19 cellular contexts compared by ENCODE assay signal in genomic region chr10:130511801-130512200, GRCh38.
DNase-seq lines count a peak whose midpoint lies in the region; ATAC-seq and TF ChIP-seq lines count a peak whose summit lies in the region.
"Had no signal": no experiment of that assay in that cellular context is flagged by ENCODE, and none has a peak within 500 bp of the region (broad histone marks: within the 10 kb centered on the region; RNA-seq: fewer than 3 reads in every experiment).

No MANE protein-coding gene starts in this region.

- H3K4me3 Mint-ChIP-seq in naive thymus-derived CD4-positive, alpha-beta T cell, result no peak overlapping the region
- no peak overlapping the region for H3K4me3 Mint-ChIP-seq in nephron progenitor cell
- H3K4me3 Mint-ChIP-seq: B cell; CD4-positive, alpha-beta T cell; CD8-positive, alpha-beta T cell had no signal

- peaks cover 0 to 2% (median 0%) of the 10 kb centered on the region in 11 donors for H3K9me3 Mint-ChIP-seq in naive thymus-derived CD4-positive, alpha-beta T cell
- no peaks in the 10 kb centered on the region for H3K9me3 Mint-ChIP-seq in nephron progenitor cell
- H3K9me3 Mint-ChIP-seq: CD4-positive, alpha-beta T cell; CD8-positive, alpha-beta T cell had no signal

- no peak overlapping the region for H3K27ac ChIP-seq in BLaER1
- H3K27ac ChIP-seq in MM.1S (ENCODE audit: low read length), result peak overlapping the region; percentile 84
- H3K27ac ChIP-seq in naive thymus-derived CD4-positive, alpha-beta T cell (ENCODE audit: low read depth, low read length), result no peak overlapping the region
- no peak overlapping the region for H3K27ac ChIP-seq in Karpas-422 (ENCODE audit: low read length)
- H3K27ac ChIP-seq in suprapubic skin, result no peak overlapping the region
- H3K27ac ChIP-seq: 22Rv1, A549, C4-2B had no signal

- no peaks in the 10 kb centered on the region for H3K36me3 Mint-ChIP-seq in naive thymus-derived CD4-positive, alpha-beta T cell
- H3K36me3 Mint-ChIP-seq in nephron progenitor cell (ENCODE audit: low read depth), result no peaks in the 10 kb centered on the region
- H3K36me3 Mint-ChIP-seq: CD8-positive, alpha-beta T cell had no signal

- H3K9me3 ChIP-seq in BLaER1 (no peaks in the 10 kb centered on the region), MM.1S (replicated peaks; ENCODE audit: insufficient read depth, low read length) (no peaks in the 10 kb centered on the region), Karpas-422 (ENCODE audit: low read length) (no peaks in the 10 kb centered on the region), suprapubic skin (no peaks in the 10 kb centered on the region)
- no peaks in the 10 kb centered on the region for H3K9me3 ChIP-seq in naive thymus-derived CD4-positive, alpha-beta T cell (ENCODE audit: control insufficient read depth in 2 of 3, low read length in 3 of 3)
- H3K9me3 ChIP-seq: A549, Caco-2 had no signal

- no peaks in the 10 kb centered on the region for H3K4me1 Mint-ChIP-seq in naive thymus-derived CD4-positive, alpha-beta T cell
- peaks cover 9% of the 10 kb centered on the region for H3K4me1 Mint-ChIP-seq in nephron progenitor cell
- H3K4me1 Mint-ChIP-seq: B cell had no signal

- no peak overlapping the region; the same call in 1 of the 2 replicates for H2AFZ ChIP-seq in MM.1S (ENCODE audit: low read length)
- no peak overlapping the region for H2AFZ ChIP-seq in Karpas-422 (ENCODE audit: low read length)

- no peak for TF ChIP-seq EP300 in suprapubic skin (IDR thresholded peaks at IDR 0.05)

- no peak for TF ChIP-seq POLR2A in suprapubic skin (IDR thresholded peaks at IDR 0.05)

- H3K4me1 ChIP-seq in BLaER1, result peaks cover 44% of the 10 kb centered on the region
- H3K4me1 ChIP-seq in MM.1S (ENCODE audit: low read length), result peaks cover 12% of the 10 kb centered on the region
- H3K4me1 ChIP-seq in naive thymus-derived CD4-positive, alpha-beta T cell (ENCODE audit: control insufficient read depth in 2 of 2, insufficient read depth in 2 of 2, low read length in 2 of 2), result no peaks in the 10 kb centered on the region
- H3K4me1 ChIP-seq in Karpas-422 (ENCODE audit: low read length), result no peaks in the 10 kb centered on the region
- no peaks in the 10 kb centered on the region for H3K4me1 ChIP-seq in suprapubic skin
- H3K4me1 ChIP-seq: A549, Caco-2 had no signal

- POLR2A ChIA-PET in naive thymus-derived CD4-positive, alpha-beta T cell (lab: Charles Lee), result no interaction called here

- DNase-seq in MM.1S (peak; percentile 79), RPMI8226 (peak; percentile 27), nephron progenitor cell (no peak), Karpas-422 (no peak), suprapubic skin (ENCODE audit: low spot score in 2 of 2) (no peak)
- DNase-seq in naive thymus-derived CD4-positive, alpha-beta T cell, result no peak
- DNase-seq in stimulated activated CD4-positive, alpha-beta T cell treated with anti-CD3 and anti-CD28 coated beads, Interleukin-12 subunit alpha, Interleukin-12 subunit beta, amount 100 ng/mL, for 4 hours, result no peak
- DNase-seq: AML-193; Caco-2; Calu3; CD4-positive, alpha-beta T cell; CD8-positive, alpha-beta T cell; DMS79 treated with DMSO at 0.1 percent for 48 hours; GF-D8 had no signal

- TF ChIP-seq CTCF in MM.1S (IDR thresholded peaks at IDR 0.05; ENCODE audit: low read length) (no peak), nephron progenitor cell (IDR thresholded peaks at IDR 0.05) (no peak), suprapubic skin (IDR thresholded peaks at IDR 0.05) (no peak)

- no peak overlapping the region for H3K4me3 ChIP-seq in BLaER1
- H3K4me3 ChIP-seq in MM.1S (ENCODE audit: low read length), result no peak overlapping the region
- H3K4me3 ChIP-seq in naive thymus-derived CD4-positive, alpha-beta T cell (ENCODE audit: low read length), result no peak overlapping the region
- no peak overlapping the region for H3K4me3 ChIP-seq in Karpas-422 (ENCODE audit: low read length)
- H3K4me3 ChIP-seq in suprapubic skin, result no peak overlapping the region
- H3K4me3 ChIP-seq: A549 had no signal

- H3K36me3 ChIP-seq in BLaER1, result no peaks in the 10 kb centered on the region
- no peaks in the 10 kb centered on the region for H3K36me3 ChIP-seq in MM.1S (replicated peaks; ENCODE audit: insufficient read depth, low read length)
- H3K36me3 ChIP-seq in naive thymus-derived CD4-positive, alpha-beta T cell (ENCODE audit: control insufficient read depth in 2 of 3, insufficient read depth in 3 of 3, low read length in 3 of 3), result no peaks in the 10 kb centered on the region
- no peaks in the 10 kb centered on the region for H3K36me3 ChIP-seq in Karpas-422 (ENCODE audit: insufficient read depth, low read length)
- no peaks in the 10 kb centered on the region for H3K36me3 ChIP-seq in suprapubic skin

- WGBS in suprapubic skin, result 62% methylated on average over 11 of the region's 11 CpGs

- H3F3A ChIP-seq in MM.1S (ENCODE audit: insufficient read depth, low read length), result no peaks in the 10 kb centered on the region; the same call in 1 of the 2 replicates

- H4K20me1 ChIP-seq in BLaER1 (no peaks in the 10 kb centered on the region), MM.1S (ENCODE audit: insufficient read depth, low read length) (no peaks in the 10 kb centered on the region), Karpas-422 (ENCODE audit: insufficient read depth, low read depth, low read length) (no peaks in the 10 kb centered on the region)

- peak; percentile 3 for ATAC-seq in naive thymus-derived CD4-positive, alpha-beta T cell
- ATAC-seq: A549; CD8-positive, alpha-beta T cell had no signal

- intact Hi-C loops in naive thymus-derived CD4-positive, alpha-beta T cell (cut with micrococcal nuclease), result no loop called here

- no peak overlapping the region for H3K27ac Mint-ChIP-seq in naive thymus-derived CD4-positive, alpha-beta T cell
- H3K27ac Mint-ChIP-seq in nephron progenitor cell, result no peak overlapping the region
- H3K27ac Mint-ChIP-seq: B cell; CD4-positive, alpha-beta T cell; CD8-positive, alpha-beta T cell had no signal

- peaks cover 0 to 46% (median 18%) of the 10 kb centered on the region in 5 donors for H3K27me3 Mint-ChIP-seq in naive thymus-derived CD4-positive, alpha-beta T cell
- peaks cover 33% of the 10 kb centered on the region for H3K27me3 Mint-ChIP-seq in nephron progenitor cell (ENCODE audit: low read depth, poor library complexity)
- H3K27me3 Mint-ChIP-seq: B cell had no signal

- H3K9ac ChIP-seq in BLaER1 (no peak overlapping the region), MM.1S (ENCODE audit: low read length) (peak overlapping the region; percentile 23; the same call in 1 of the 2 replicates), Karpas-422 (ENCODE audit: low read length) (no peak overlapping the region)

- no peaks in the 10 kb centered on the region for H3K79me2 ChIP-seq in MM.1S (ENCODE audit: low read length)
- no peaks in the 10 kb centered on the region for H3K79me2 ChIP-seq in Karpas-422 (ENCODE audit: low read length)

- H3K4me2 ChIP-seq in BLaER1 (peak overlapping the region; percentile 75), MM.1S (ENCODE audit: low read depth, low read length) (peak overlapping the region; percentile 39; the same call in 1 of the 2 replicates), Karpas-422 (ENCODE audit: low read depth, low read length, poor library complexity, severe bottlenecking) (no peak overlapping the region)
- H3K4me2 ChIP-seq: A549 had no signal

- CTCF ChIA-PET in naive thymus-derived CD4-positive, alpha-beta T cell (lab: Charles Lee), result no interaction called here

- H3K9me2 ChIP-seq in MM.1S (replicated peaks; ENCODE audit: insufficient read depth, low read length) (no peaks in the 10 kb centered on the region), Karpas-422 (replicated peaks; ENCODE audit: insufficient read depth, low read length) (no peaks in the 10 kb centered on the region)

- no peaks in the 10 kb centered on the region for H3K27me3 ChIP-seq in BLaER1
- no peaks in the 10 kb centered on the region for H3K27me3 ChIP-seq in MM.1S (replicated peaks; ENCODE audit: insufficient read depth, low read length)
- no peaks in the 10 kb centered on the region for H3K27me3 ChIP-seq in naive thymus-derived CD4-positive, alpha-beta T cell (ENCODE audit: control insufficient read depth in 2 of 2, insufficient read depth in 2 of 2, low read length in 2 of 2)
- no peaks in the 10 kb centered on the region for H3K27me3 ChIP-seq in Karpas-422 (ENCODE audit: low read length)
- peaks cover 8% of the 10 kb centered on the region for H3K27me3 ChIP-seq in suprapubic skin

Comparison
In these comparisons a context has a peak if more than half of its experiments do, and no peak if none do; other contexts are left out.
1. DNase-seq: peak in MM.1S (single experiment) and RPMI8226 (single experiment); none in naive thymus-derived CD4-positive, alpha-beta T cell (0 of 9), nephron progenitor cell (single experiment), Karpas-422 (single experiment), stimulated activated CD4-positive, alpha-beta T cell treated with anti-CD3 and anti-CD28 coated beads, Interleukin-12 subunit alpha, Interleukin-12 subunit beta, amount 100 ng/mL, for 4 hours (single experiment) and suprapubic skin (0 of 2).